ENCODE assay signal across 1 cellular context in the genomic region with DNA sequence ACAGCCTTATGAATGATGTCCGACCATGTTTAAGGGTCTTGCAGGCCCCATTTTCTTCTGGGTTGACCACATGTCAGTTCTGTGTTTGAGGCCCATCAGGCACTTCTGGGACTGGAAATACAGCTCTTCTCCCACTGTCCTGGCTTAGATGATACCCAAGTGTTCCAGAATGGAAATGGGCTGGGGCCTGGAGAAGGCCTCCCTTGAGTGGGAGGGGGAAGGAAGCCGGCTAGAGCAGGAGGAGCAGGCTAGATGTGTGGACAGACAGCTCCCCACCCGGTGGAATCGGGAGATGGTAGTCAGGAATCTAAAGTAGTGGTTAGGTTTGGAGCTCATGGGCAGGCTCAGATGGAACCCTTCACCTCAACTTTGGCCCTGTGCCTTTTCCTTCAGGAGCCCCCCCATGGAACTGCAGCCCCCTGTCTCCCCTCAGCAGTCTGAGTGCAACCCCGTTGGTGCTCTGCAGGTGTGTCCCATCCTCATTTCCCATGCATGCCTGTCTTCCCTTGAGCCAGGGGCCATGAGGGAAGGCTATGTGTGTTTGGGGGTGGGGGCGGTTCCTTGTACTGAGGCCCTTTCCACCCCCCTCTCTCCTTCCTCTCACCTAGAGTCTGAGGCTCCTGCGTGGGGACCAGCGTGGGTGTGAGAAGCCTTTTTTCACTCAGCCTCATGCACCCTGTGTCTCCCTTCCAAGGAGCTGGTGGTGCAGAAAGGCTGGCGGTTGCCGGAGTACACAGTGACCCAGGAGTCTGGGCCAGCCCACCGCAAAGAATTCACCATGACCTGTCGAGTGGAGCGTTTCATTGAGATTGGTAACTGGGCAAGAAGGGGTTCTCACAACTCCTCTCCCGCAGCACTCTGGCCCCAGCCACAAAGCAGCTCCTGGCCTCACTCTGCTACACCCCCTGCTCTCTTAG.
TF ChIP-seq lines count a peak whose summit lies in the region.

No MANE protein-coding gene starts in this region.

TF ChIP-seq in HEK293T, 16 proteins besides CTCF, POLR2A, EP300 and RAD21 (continued from another document):
- TF ChIP-seq LEF1 (IDR thresholded peaks at IDR 0.05; ENCODE audit: borderline replicate concordance) (no peak), ELF4 (IDR thresholded peaks at IDR 0.05) (no peak), FOXM1 (IDR thresholded peaks at IDR 0.05; ENCODE audit: borderline replicate concordance) (no peak), ARNT (IDR thresholded peaks at IDR 0.05) (no peak), SUZ12 (IDR thresholded peaks at IDR 0.05) (no peak), CTBP1 (IDR thresholded peaks at IDR 0.05; ENCODE audit: borderline replicate concordance) (no peak), HDGF (IDR thresholded peaks at IDR 0.05; ENCODE audit: borderline replicate concordance) (no peak), BHLHE40 (IDR thresholded peaks at IDR 0.05; ENCODE audit: borderline replicate concordance) (no peak), TARDBP (IDR thresholded peaks at IDR 0.05) (no peak), NFRKB (IDR thresholded peaks at IDR 0.05) (no peak), SP1 (IDR thresholded peaks at IDR 0.05) (no peak), FOXA1 (IDR thresholded peaks at IDR 0.05) (no peak), ZNF384 (IDR thresholded peaks at IDR 0.05) (no peak)
